Comparison of ENCODE assay signal across 11 cellular contexts in genomic region chr7:22601812-22602568, GRCh38.
DNase-seq lines count a peak whose midpoint lies in the region; ATAC-seq and TF ChIP-seq lines count a peak whose summit lies in the region.
"Had no signal": no experiment of that assay in that cellular context is flagged by ENCODE, and none has a peak within 500 bp of the region (broad histone marks: within the 10 kb centered on the region; RNA-seq: fewer than 3 reads in every experiment).

No MANE protein-coding gene starts in this region.

- intact Hi-C loops in natural killer cell (cut with micrococcal nuclease) (no loop called here), testis (cut with DNase I; ENCODE audit: low total_unique reads) (no loop called here)

- H3K9me3 ChIP-seq in testis, result no peaks in the 10 kb centered on the region

- WGBS in testis, 2 donors, result 81 to 87% methylated on average over 4 of the region's 4 CpGs

- peak overlapping the region; percentile 26 for H3K4me3 Mint-ChIP-seq in natural killer cell treated with Interleukin-12 subunit alpha and Interleukin-12 subunit beta and Interleukin-15 and Interleukin-18, amount 100 ng/mL, for 72 hours
- H3K4me3 Mint-ChIP-seq in natural killer cell (no peak overlapping the region), brain (peak overlapping the region in 2 of 5 experiments; percentile 33 to 35)

- H3K4me1 ChIP-seq in testis, result peaks cover 3% of the 10 kb centered on the region

- no peak overlapping the region for H3K27ac ChIP-seq in testis

- TF ChIP-seq CTCF in natural killer cell (IDR thresholded peaks at IDR 0.05), result no peak
- no peak for TF ChIP-seq CTCF in brain (conservative IDR thresholded peaks at IDR 0.05)
- TF ChIP-seq CTCF in testis (IDR thresholded peaks at IDR 0.05), result no peak

- no peaks in the 10 kb centered on the region for H3K9me3 Mint-ChIP-seq in natural killer cell treated with Interleukin-12 subunit alpha and Interleukin-12 subunit beta and Interleukin-15 and Interleukin-18, amount 100 ng/mL, for 72 hours
- no peaks in the 10 kb centered on the region for H3K9me3 Mint-ChIP-seq in natural killer cell
- no peaks in the 10 kb centered on the region for H3K9me3 Mint-ChIP-seq in brain

- no peaks in the 10 kb centered on the region for H3K36me3 ChIP-seq in testis (ENCODE audit: low read depth, missing control alignments)

- no peak for TF ChIP-seq POLR2A in testis (IDR thresholded peaks at IDR 0.05)

- H3K36me3 Mint-ChIP-seq in natural killer cell treated with Interleukin-12 subunit alpha and Interleukin-12 subunit beta and Interleukin-15 and Interleukin-18, amount 100 ng/mL, for 72 hours, result no peaks in the 10 kb centered on the region
- no peaks in the 10 kb centered on the region for H3K36me3 Mint-ChIP-seq in natural killer cell
- no peaks in the 10 kb centered on the region for H3K36me3 Mint-ChIP-seq in brain

- no peak overlapping the region for H3K4me3 ChIP-seq in testis

- ATAC-seq in natural killer cell treated with Interleukin-12 subunit alpha and Interleukin-12 subunit beta and Interleukin-15 and Interleukin-18, amount 100 ng/mL, for 72 hours, result peak; percentile 18 to 37
- ATAC-seq in natural killer cell (no peak), GM19467 (IDR thresholded peaks at IDR 0.05; ENCODE audit: unreplicated experiment) (no peak)

- H3K27ac Mint-ChIP-seq in natural killer cell treated with Interleukin-12 subunit alpha and Interleukin-12 subunit beta and Interleukin-15 and Interleukin-18, amount 100 ng/mL, for 72 hours, result peak overlapping the region; percentile 56 to 73
- H3K27ac Mint-ChIP-seq in natural killer cell (no peak overlapping the region), brain (peak overlapping the region in 3 of 5 experiments; percentile 42 to 84 (median 78))

- peaks cover 17 to 38% of the 10 kb centered on the region in 2 donors for H3K4me1 Mint-ChIP-seq in natural killer cell treated with Interleukin-12 subunit alpha and Interleukin-12 subunit beta and Interleukin-15 and Interleukin-18, amount 100 ng/mL, for 72 hours (ENCODE audit: low read depth in 2 of 2)
- H3K4me1 Mint-ChIP-seq in natural killer cell (no peaks in the 10 kb centered on the region), brain (peaks cover 23% of the 10 kb centered on the region)

- H3K27me3 ChIP-seq in testis, result no peaks in the 10 kb centered on the region

- peaks cover 13 to 15% of the 10 kb centered on the region in 2 donors for H3K27me3 Mint-ChIP-seq in natural killer cell treated with Interleukin-12 subunit alpha and Interleukin-12 subunit beta and Interleukin-15 and Interleukin-18, amount 100 ng/mL, for 72 hours
- H3K27me3 Mint-ChIP-seq in natural killer cell (ENCODE audit: low read depth in 2 of 2), result peaks cover 13 to 25% of the 10 kb centered on the region in 2 donors
- H3K27me3 Mint-ChIP-seq in brain, result peaks cover 3% of the 10 kb centered on the region

- no peak for DNase-seq in natural killer cell treated with Interleukin-12 subunit alpha and Interleukin-12 subunit beta and Interleukin-15 and Interleukin-18, amount 100 ng/mL, for 72 hours (ENCODE audit: low spot score)
- DNase-seq in natural killer cell, result no peak
- DNase-seq in iris pigment epithelial cell (ENCODE audit: low read depth), result peak; percentile 85
- DNase-seq in testis, result no peak
- DNase-seq in activated gamma-delta T cell (lab: John Stamatoyannopoulos, UW), result no peak
- DNase-seq in NCI-H345 treated with DMSO at 0.1 percent for 48 hours (lab: John Stamatoyannopoulos, UW; ENCODE audit: unreplicated experiment), result no peak
- DNase-seq: activated T-cell treated with anti-CD3 and anti-CD28 coated beads, Interleukin-2, amount 50 U/mL, for 1 hour; hippocampal formation; stimulated activated CD4-positive, alpha-beta T cell treated with anti-CD3 and anti-CD28 coated beads, Interleukin-2, amount 100 ng/mL, for 24 hours had no signal

Comparison
In these comparisons a context has a peak if more than half of its experiments do, and no peak if none do; other contexts are left out.
1. ATAC-seq: peak in natural killer cell treated with Interleukin-12 subunit alpha and Interleukin-12 subunit beta and Interleukin-15 and Interleukin-18, amount 100 ng/mL, for 72 hours (2 of 2); none in natural killer cell (0 of 3) and GM19467 (single experiment).
2. H3K27ac Mint-ChIP-seq: peak in natural killer cell treated with Interleukin-12 subunit alpha and Interleukin-12 subunit beta and Interleukin-15 and Interleukin-18, amount 100 ng/mL, for 72 hours (2 of 2) and brain (3 of 5); none in natural killer cell (0 of 2).